ENCODE assay signal across 15 cellular contexts in the genomic region with DNA sequence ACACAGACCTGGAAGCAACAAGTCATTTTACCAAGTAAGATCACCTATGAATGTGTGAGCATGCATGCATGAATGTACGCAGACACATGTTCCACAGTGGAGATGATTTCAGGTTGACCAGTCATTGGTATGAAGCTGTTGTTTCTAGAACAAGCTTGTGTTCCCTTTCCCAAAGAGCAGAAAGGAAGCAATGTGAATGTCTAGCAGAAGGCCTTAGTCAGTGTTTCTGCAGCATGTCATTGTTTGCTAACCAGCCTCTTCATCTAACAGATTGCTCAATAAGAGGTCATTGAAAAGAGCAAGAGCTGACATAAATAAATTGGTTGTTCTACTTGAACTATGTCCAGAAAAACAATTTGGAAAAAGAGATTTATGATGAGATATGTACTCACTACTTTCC.
DNase-seq lines count a peak whose midpoint lies in the region; ATAC-seq and TF ChIP-seq lines count a peak whose summit lies in the region.
"Had no signal": no experiment of that assay in that cellular context is flagged by ENCODE, and none has a peak within 500 bp of the region (broad histone marks: within the 10 kb centered on the region; RNA-seq: fewer than 3 reads in every experiment).

No MANE protein-coding gene starts in this region.

- H3F3A ChIP-seq in GM23248 (ENCODE audit: insufficient read depth): peaks cover 4% of the 10 kb centered on the region

- H4K20me1 ChIP-seq in GM23248 (ENCODE audit: insufficient read depth) (no peaks in the 10 kb centered on the region), fibroblast of lung (ENCODE audit: control insufficient read depth, extremely low read depth, insufficient read depth, low read length) (no peaks in the 10 kb centered on the region)

- H3K4me3 ChIP-seq in GM23248 (no peak overlapping the region), fibroblast of lung (replicated peaks in 1 of 4; ENCODE audit: control extremely low read depth in 1 of 4, insufficient read depth in 1 of 4, low read depth in 3 of 4, low read length in 4 of 4) (no peak overlapping the region)
- H3K4me3 ChIP-seq: right atrium auricular region had no signal

- no peaks in the 10 kb centered on the region for H3K9me2 ChIP-seq in GM23248 (ENCODE audit: insufficient read depth)

- no peak overlapping the region for H3K4me3 Mint-ChIP-seq in nephron progenitor cell
- H3K4me3 Mint-ChIP-seq: activated naive CD8-positive, alpha-beta T cell treated with anti-CD3 and anti-CD28 coated beads for 36 hours had no signal

- no peaks in the 10 kb centered on the region for H3K9me3 ChIP-seq in GM23248 (ENCODE audit: low read depth)
- no peaks in the 10 kb centered on the region for H3K9me3 ChIP-seq in fibroblast of lung (ENCODE audit: control insufficient read depth, insufficient read depth, low read depth, low read length)
- H3K9me3 ChIP-seq: right atrium auricular region had no signal

- DNase-seq in GM23248 (peak; percentile 66), NCI-H774 (lab: John Stamatoyannopoulos, UW) (peak; percentile 42), fibroblast of lung (ENCODE audit: low read depth in 2 of 2) (peak; percentile 67 to 83), non-pigmented ciliary epithelial cell (ENCODE audit: low read depth) (peak; percentile 55), nephron progenitor cell (no peak), middle frontal gyrus (ENCODE audit: extremely low spot score, low spot score) (no peak)
- DNase-seq in activated CD4-positive, alpha-beta T cell treated with anti-CD3 and anti-CD28 coated beads, Interleukin-2, amount 50 U/mL, for 4 hours: no peak
- DNase-seq: activated naive CD8-positive, alpha-beta T cell treated with anti-CD3 and anti-CD28 coated beads for 36 hours; Calu3; KG1; NCI-H2227 treated with DMSO at 0.1 percent for 48 hours; RPMI8226; substantia nigra had no signal

- no peaks in the 10 kb centered on the region for H3K9me3 Mint-ChIP-seq in nephron progenitor cell
- H3K9me3 Mint-ChIP-seq: activated naive CD8-positive, alpha-beta T cell treated with anti-CD3 and anti-CD28 coated beads for 36 hours had no signal

- H3K27ac ChIP-seq in GM23248 (no peak overlapping the region), fibroblast of lung (ENCODE audit: insufficient read depth, low read length) (no peak overlapping the region)
- H3K27ac ChIP-seq: right atrium auricular region had no signal

- no peaks in the 10 kb centered on the region for H3K36me3 Mint-ChIP-seq in nephron progenitor cell (ENCODE audit: low read depth)
- H3K36me3 Mint-ChIP-seq: activated naive CD8-positive, alpha-beta T cell treated with anti-CD3 and anti-CD28 coated beads for 36 hours had no signal

- H3K4me2 ChIP-seq in GM23248 (ENCODE audit: unreplicated experiment) (no peak overlapping the region), fibroblast of lung (ENCODE audit: extremely low read depth, insufficient read depth, low read length) (no peak overlapping the region)

- H3K9ac ChIP-seq in GM23248: no peak overlapping the region
- no peak overlapping the region for H3K9ac ChIP-seq in fibroblast of lung (ENCODE audit: insufficient read depth, low read length)

- TF ChIP-seq CTCF in fibroblast of lung (conservative IDR thresholded peaks at IDR 0.05 in 1 of 2, IDR thresholded peaks at IDR 0.05 in 1 of 2; ENCODE audit: low read depth in 1 of 2, low read length in 2 of 2): no peak
- no peak for TF ChIP-seq CTCF in nephron progenitor cell (IDR thresholded peaks at IDR 0.05)

- H3K36me3 ChIP-seq in GM23248 (ENCODE audit: low read depth): no peaks in the 10 kb centered on the region
- H3K36me3 ChIP-seq in fibroblast of lung (ENCODE audit: control insufficient read depth, insufficient read depth, low read length): no peaks in the 10 kb centered on the region
- H3K36me3 ChIP-seq: right atrium auricular region had no signal

- no peaks in the 10 kb centered on the region for H3K27me3 Mint-ChIP-seq in nephron progenitor cell (ENCODE audit: low read depth, poor library complexity)
- H3K27me3 Mint-ChIP-seq: activated naive CD8-positive, alpha-beta T cell treated with anti-CD3 and anti-CD28 coated beads for 36 hours had no signal

- in situ Hi-C loops in GM23248 (cut with MboI): no loop called here

- H3K27me3 ChIP-seq in GM23248 (replicated peaks; ENCODE audit: insufficient read depth) (no peaks in the 10 kb centered on the region), fibroblast of lung (ENCODE audit: control insufficient read depth, insufficient read depth, low read length) (no peaks in the 10 kb centered on the region)
- H3K27me3 ChIP-seq: right atrium auricular region had no signal

- H3K79me2 ChIP-seq in GM23248 (ENCODE audit: insufficient read depth) (no peaks in the 10 kb centered on the region), fibroblast of lung (ENCODE audit: control insufficient read depth, insufficient read depth, low read length) (no peaks in the 10 kb centered on the region)

- H2AFZ ChIP-seq in GM23248 (no peak overlapping the region), fibroblast of lung (ENCODE audit: low read length) (no peak overlapping the region)

- H3K4me1 Mint-ChIP-seq in nephron progenitor cell: peaks cover 4% of the 10 kb centered on the region
- H3K4me1 Mint-ChIP-seq: activated naive CD8-positive, alpha-beta T cell treated with anti-CD3 and anti-CD28 coated beads for 36 hours had no signal

- H3K27ac Mint-ChIP-seq in nephron progenitor cell: no peak overlapping the region
- H3K27ac Mint-ChIP-seq: activated naive CD8-positive, alpha-beta T cell treated with anti-CD3 and anti-CD28 coated beads for 36 hours had no signal

- no peak for ATAC-seq in GM18498 (IDR thresholded peaks at IDR 0.05; ENCODE audit: unreplicated experiment)

- peaks cover 5% of the 10 kb centered on the region; the same call in 1 of the 2 replicates for H3K4me1 ChIP-seq in GM23248 (ENCODE audit: insufficient read depth)
- no peaks in the 10 kb centered on the region for H3K4me1 ChIP-seq in fibroblast of lung (ENCODE audit: control insufficient read depth, extremely low read depth, insufficient read depth, low read length)
- H3K4me1 ChIP-seq: right atrium auricular region had no signal

- 95 to 100% methylated on average over 1 of the region's 1 CpG for WGBS in GM23248 (ENCODE audit: low coverage in 1 of 2, low lambda C conversion rate in 2 of 2, missing lambda C conversion rate in 2 of 2), 2 experiments

Comparison
In these comparisons a context has a peak if more than half of its experiments do, and no peak if none do; other contexts are left out.
1. DNase-seq: peak in GM23248 (single experiment), NCI-H774 (single experiment), fibroblast of lung (2 of 2) and non-pigmented ciliary epithelial cell (single experiment); none in nephron progenitor cell (single experiment), activated CD4-positive, alpha-beta T cell treated with anti-CD3 and anti-CD28 coated beads, Interleukin-2, amount 50 U/mL, for 4 hours (0 of 2) and middle frontal gyrus (single experiment).